In genomic region chr15:37981781-37982180, GRCh38 we compare ENCODE assay signal across 9 cellular contexts. TPM values are rescaled to one million over a fixed set of nuclear protein-coding genes. Genes with fewer than 3 reads are reported as not detected.
A peak's percentile ranks its signal among the peaks of the same experiment; 100 is the strongest.
DNase-seq lines count a peak whose midpoint lies in the region; ATAC-seq, FAIRE-seq and TF ChIP-seq lines count a peak whose summit lies in the region.
"Had no signal": no experiment of that assay in that cellular context is flagged by ENCODE, and none has a peak within 500 bp of the region (broad histone marks: within the 10 kb centered on the region; RNA-seq: fewer than 3 reads in every experiment).

No MANE protein-coding gene starts in this region.

- FAIRE-seq in K562 (lab: Jason Lieb, UNC): no peak

- H3K4me1 ChIP-seq in Loucy (ENCODE audit: insufficient read depth, low read length, poor library complexity, severe bottlenecking) (no peaks in the 10 kb centered on the region), K562 (replicated peaks in 1 of 2; ENCODE audit: control insufficient read depth in 2 of 2, insufficient read depth in 2 of 2, low read length in 2 of 2) (no peaks in the 10 kb centered on the region)

- H3K36me3 ChIP-seq in Loucy (ENCODE audit: insufficient read depth, low read length) (no peaks in the 10 kb centered on the region), K562 (ENCODE audit: control insufficient read depth, insufficient read depth, low read length) (no peaks in the 10 kb centered on the region)

- TF ChIP-seq RAD21 in K562 (CRISPR knock-in tag; conservative IDR thresholded peaks at IDR 0.05 in 1 of 2, IDR thresholded peaks at IDR 0.05 in 1 of 2): peak; percentile 13 to 53; a peak in 2 of 4 replicates

- H3K79me2 ChIP-seq in Loucy (ENCODE audit: insufficient read depth, low read length) (no peaks in the 10 kb centered on the region), K562 (ENCODE audit: control insufficient read depth, insufficient read depth, low read length) (no peaks in the 10 kb centered on the region)

- CTCF ChIA-PET in K562 (lab: Yijun Ruan, JAX; ENCODE audit: low intra/inter-chr PET ratio): interaction anchor here (0.5 kb wide), 1 partner anchor 492 kb away, joined by 3 read pairs; no protein-coding TSS in a partner anchor

- H3K9ac ChIP-seq in Loucy (ENCODE audit: low read depth, low read length, poor library complexity, severe bottlenecking) (no peak overlapping the region), K562 (ENCODE audit: insufficient read depth in 1 of 2, low read depth in 2 of 2, low read length in 2 of 2) (no peak overlapping the region)

- H3K4me2 ChIP-seq in Loucy (ENCODE audit: low read depth, low read length, poor library complexity, severe bottlenecking) (no peak overlapping the region), K562 (ENCODE audit: insufficient read depth, low read length) (no peak overlapping the region)

- H3F3A ChIP-seq in Loucy (ENCODE audit: low read depth): no peaks in the 10 kb centered on the region

- 2% methylated on average over 3 of the region's 3 CpGs for WGBS in K562 (ENCODE audit: insufficient coverage, low coverage, missing lambda C conversion rate)

- POLR2A ChIA-PET in K562 (lab: Yijun Ruan, JAX): interaction anchor here (0.8 kb wide), 1 partner anchor 531 kb away, joined by 3 read pairs; no protein-coding TSS in a partner anchor

- no peaks in the 10 kb centered on the region for H3K27me3 ChIP-seq in Loucy (ENCODE audit: insufficient read depth, low read length, poor library complexity, severe bottlenecking)
- no peaks in the 10 kb centered on the region for H3K27me3 ChIP-seq in K562 (ENCODE audit: control insufficient read depth in 2 of 2, insufficient read depth in 2 of 2, low read length in 2 of 2)

- no peaks in the 10 kb centered on the region for H4K20me1 ChIP-seq in Loucy (ENCODE audit: insufficient read depth, low read length, poor library complexity, severe bottlenecking)
- no peaks in the 10 kb centered on the region for H4K20me1 ChIP-seq in K562 (replicated peaks; ENCODE audit: control insufficient read depth, insufficient read depth, low read length)

- no peak for TF ChIP-seq POLR2A in K562 (conservative IDR thresholded peaks at IDR 0.05)

- ATAC-seq in K562 (peak; percentile 84), HG03442 (IDR thresholded peaks at IDR 0.05; ENCODE audit: unreplicated experiment) (no peak), HG02642 (IDR thresholded peaks at IDR 0.05; ENCODE audit: poor library complexity, unreplicated experiment) (no peak)

- H3K27ac ChIP-seq in K562 (ENCODE audit: extremely low read depth, low read depth, low read length): no peak overlapping the region

- no peaks in the 10 kb centered on the region for H3K9me1 ChIP-seq in K562 (ENCODE audit: control insufficient read depth, insufficient read depth, low read length)

- intact Hi-C loops in K562 (cut with micrococcal nuclease): no loop called here

- BruUV-seq in K562 (replicated peaks; lab: Mats Ljungman, UMichigan): no TSS peak

- no peak overlapping the region for H3K4me3 ChIP-seq in Loucy (ENCODE audit: low read length, poor library complexity, severe bottlenecking)
- H3K4me3 ChIP-seq in K562: no peak overlapping the region

- TF ChIP-seq CTCF in Loucy (conservative IDR thresholded peaks at IDR 0.05; ENCODE audit: low read length) (peak; percentile 57), K562 (IDR thresholded peaks at IDR 0.05 in 2 of 3, conservative IDR thresholded peaks at IDR 0.05 in 1 of 3; ENCODE audit: insufficient read depth in 2 of 3, low read depth in 1 of 3, low read length in 3 of 3) (peak in 2 of 3 experiments; percentile 30 to 34; a peak in 2 of 6 replicates)

- no peak for TF ChIP-seq EP300 in K562 (IDR thresholded peaks at IDR 0.05; ENCODE audit: low read length)

- H2AFZ ChIP-seq in Loucy (ENCODE audit: low read length) (no peak overlapping the region), K562 (ENCODE audit: low read depth, low read length) (no peak overlapping the region)

- in situ Hi-C loops in K562 (cut with MboI): no loop called here

- no peaks in the 10 kb centered on the region for H3K9me2 ChIP-seq in Loucy (replicated peaks; ENCODE audit: low read depth, low read length)

- H3K9me3 ChIP-seq in Loucy (ENCODE audit: insufficient read depth, low read depth, low read length): no peaks in the 10 kb centered on the region
- no peaks in the 10 kb centered on the region for H3K9me3 ChIP-seq in K562 (replicated peaks; ENCODE audit: control insufficient read depth, insufficient read depth, low read depth, low read length)

- DNase-seq in DMS53 treated with DMSO at 0.1 percent for 48 hours (lab: John Stamatoyannopoulos, UW; ENCODE audit: unreplicated experiment): peak; percentile 40
- peak in 1 of 4 experiments; percentile 25 for DNase-seq in K562 (ENCODE audit: extremely low read depth in 1 of 4, low spot score in 3 of 4)
- DNase-seq in midbrain (lab: John Stamatoyannopoulos, UW): peak; percentile 44
- DNase-seq in NCI-H2107 (lab: John Stamatoyannopoulos, UW): no peak
- no peak for DNase-seq in T1000 (lab: John Stamatoyannopoulos, UW)
- DNase-seq: head of caudate nucleus had no signal

TF ChIP-seq in K562, 482 proteins besides CTCF, POLR2A, EP300 and RAD21:
- TF ChIP-seq KLF6 (CRISPR knock-in tag; IDR thresholded peaks at IDR 0.05; ENCODE audit: borderline replicate concordance): no peak
- TF ChIP-seq PKNOX1 (IDR thresholded peaks at IDR 0.05): no peak
- TF ChIP-seq STAG1 (CRISPR knock-in tag; IDR thresholded peaks at IDR 0.05; ENCODE audit: borderline replicate concordance): no peak
- TF ChIP-seq LARP7 (IDR thresholded peaks at IDR 0.05): no peak
- no peak for TF ChIP-seq RAD51 (IDR thresholded peaks at IDR 0.05; ENCODE audit: borderline replicate concordance, low read depth)
- TF ChIP-seq ZNF764 (CRISPR knock-in tag; IDR thresholded peaks at IDR 0.05; ENCODE audit: low read depth): no peak

RNA-seq across cellular contexts. Expression of gene TMCO5A, which starts 47.3 kb away (rescaled TPM):
- total RNA-seq in K562 (2011; cell fraction: chromatin; rRNA removed; ENCODE audit: low replicate concordance): not detected in 2 replicates
- not detected in 2 replicates for total RNA-seq in K562 (2011; cell fraction: nucleolus; rRNA removed)
- not detected in 2 replicates for total RNA-seq in K562 (2011; cell fraction: nucleoplasm; rRNA removed)
- total RNA-seq in K562 (2014; rRNA removed): not detected in 2 replicates
- total RNA-seq in K562 (2014; rRNA removed; fragmentation: Illumina TruSeq; extraction: Trizol): not detected in 2 replicates
- not detected in 2 replicates for total RNA-seq in K562 (2015; rRNA removed; fragmentation: Illumina TruSeq; extraction: Trizol)
- not detected in 2 replicates for total RNA-seq in K562 (2021)
- polyA plus RNA-seq in K562 (2011; rRNA removed): not detected in 2 replicates
- polyA plus RNA-seq in K562 (2011; cell fraction: cytosol; rRNA removed): not detected in 2 replicates
- not detected in 2 replicates for polyA plus RNA-seq in K562 (2011; cell fraction: nucleus; rRNA removed)
- polyA plus RNA-seq in K562 (2012): not detected in 2 replicates
- polyA plus RNA-seq in K562 (2014; fragmentation: Illumina TruSeq; extraction: Trizol): not detected in 2 replicates
- polyA plus RNA-seq in K562 (2014; fragmentation: Nextera tagmentation; extraction: Ambion mirVana): not detected
- not detected in 2 replicates for polyA plus RNA-seq in K562 (2014; rRNA removed)
- polyA minus RNA-seq in K562 (2011; rRNA and poly(A)+ RNA removed): not detected in 2 replicates
- not detected in 2 replicates for polyA minus RNA-seq in K562 (2011; cell fraction: cytosol; rRNA and poly(A)+ RNA removed)
- not detected in 2 replicates for polyA minus RNA-seq in K562 (2011; cell fraction: nucleus; rRNA and poly(A)+ RNA removed)

Comparison
In these comparisons a context has a peak if more than half of its experiments do, and no peak if none do; other contexts are left out.
1. DNase-seq: peak in DMS53 treated with DMSO at 0.1 percent for 48 hours (single experiment) and midbrain (single experiment); none in NCI-H2107 (single experiment) and T1000 (single experiment).